28 cellular contexts compared by ENCODE assay signal in genomic region chr6:116767715-116768114, GRCh38. TPM values are rescaled to one million over a fixed set of nuclear protein-coding genes. Genes with fewer than 3 reads are reported as not detected.
"Had no signal": no experiment of that assay in that cellular context is flagged by ENCODE, and none has a peak within 500 bp of the region (broad histone marks: within the 10 kb centered on the region; RNA-seq: fewer than 3 reads in every experiment).

No MANE protein-coding gene starts in this region.

- H3K36me3 ChIP-seq: lower lobe of right lung, neural progenitor cell, pancreas, prostate gland, sigmoid colon, spleen, suprapubic skin, thoracic aorta, tibial artery, upper lobe of right lung had no signal

- H3K9me3 Mint-ChIP-seq: immature natural killer cell; naive thymus-derived CD8-positive, alpha-beta T cell; nephron progenitor cell; neural progenitor cell; stimulated activated effector memory CD8-positive, alpha-beta T cell treated with anti-CD3 and anti-CD28 coated beads, Interleukin-12 subunit alpha, Interleukin-12 subunit beta, amount 100 ng/mL, for 72 hours; stimulated activated naive CD8-positive, alpha-beta T cell treated with anti-CD3 and anti-CD28 coated beads, Interleukin-15, Interleukin-2, amounts not matched to agents 100 ng/mL and 50 ng/mL, for 24 hours had no signal

- H3K4me1 ChIP-seq: neural progenitor cell, pancreas, prostate gland had no signal

- H3K9me3 ChIP-seq: lower lobe of right lung, pancreas, prostate gland, sigmoid colon, spleen, suprapubic skin, thoracic aorta, tibial artery, upper lobe of right lung had no signal

- DNase-seq: head of caudate nucleus; hypothalamus; immature natural killer cell; kidney; lower lobe of right lung; mammary epithelial cell; mesenchymal stem cell; naive thymus-derived CD8-positive, alpha-beta T cell; nephron progenitor cell; pancreas; retina; right cardiac atrium; sigmoid colon; small intestine; spleen; stimulated activated CD4-positive, alpha-beta T cell treated with anti-CD3 and anti-CD28 coated beads, Interleukin-4, amount 100 ng/mL, for 24 hours; stimulated activated naive CD4-positive, alpha-beta T cell; tibial artery; trophoblast cell; upper lobe of right lung had no signal

- H3K36me3 Mint-ChIP-seq: neural progenitor cell; stimulated activated effector memory CD8-positive, alpha-beta T cell treated with anti-CD3 and anti-CD28 coated beads, Interleukin-12 subunit alpha, Interleukin-12 subunit beta, amount 100 ng/mL, for 72 hours had no signal

- FAIRE-seq: islet of Langerhans, kidney, pancreas, small intestine, urothelium cell line had no signal

- H3K4me3 ChIP-seq: lower lobe of right lung, neural progenitor cell, pancreas, prostate gland, sigmoid colon, spleen, suprapubic skin, thoracic aorta, tibial artery, upper lobe of right lung had no signal

- H3K4me3 Mint-ChIP-seq: immature natural killer cell; naive thymus-derived CD8-positive, alpha-beta T cell; nephron progenitor cell; neural progenitor cell; stimulated activated effector memory CD8-positive, alpha-beta T cell treated with anti-CD3 and anti-CD28 coated beads, Interleukin-12 subunit alpha, Interleukin-12 subunit beta, amount 100 ng/mL, for 72 hours; stimulated activated naive CD8-positive, alpha-beta T cell treated with anti-CD3 and anti-CD28 coated beads, Interleukin-15, Interleukin-2, amounts not matched to agents 100 ng/mL and 50 ng/mL, for 24 hours had no signal

- H3K27ac Mint-ChIP-seq: immature natural killer cell; naive thymus-derived CD8-positive, alpha-beta T cell; nephron progenitor cell; neural progenitor cell; stimulated activated effector memory CD8-positive, alpha-beta T cell treated with anti-CD3 and anti-CD28 coated beads, Interleukin-12 subunit alpha, Interleukin-12 subunit beta, amount 100 ng/mL, for 72 hours; stimulated activated naive CD8-positive, alpha-beta T cell treated with anti-CD3 and anti-CD28 coated beads, Interleukin-15, Interleukin-2, amounts not matched to agents 100 ng/mL and 50 ng/mL, for 24 hours had no signal

- H3K27ac ChIP-seq: lower lobe of right lung, neural progenitor cell, pancreas, prostate gland, sigmoid colon, spleen, suprapubic skin, thoracic aorta, tibial artery, upper lobe of right lung had no signal

- ATAC-seq: lower lobe of right lung; naive thymus-derived CD8-positive, alpha-beta T cell; pancreas; right cardiac atrium; stimulated activated effector memory CD8-positive, alpha-beta T cell treated with anti-CD3 and anti-CD28 coated beads, Interleukin-12 subunit alpha, Interleukin-12 subunit beta, amount 100 ng/mL, for 72 hours; upper lobe of right lung had no signal

RNA-seq across cellular contexts. Expression of gene FAM162B, which starts 2.2 kb away (rescaled TPM):
- total RNA-seq: mammary epithelial cell; naive thymus-derived CD8-positive, alpha-beta T cell; spleen had no signal
- polyA plus RNA-seq: immature natural killer cell; mammary epithelial cell; naive thymus-derived CD8-positive, alpha-beta T cell had no signal
